29 cellular contexts compared by ENCODE assay signal in the genomic region with DNA sequence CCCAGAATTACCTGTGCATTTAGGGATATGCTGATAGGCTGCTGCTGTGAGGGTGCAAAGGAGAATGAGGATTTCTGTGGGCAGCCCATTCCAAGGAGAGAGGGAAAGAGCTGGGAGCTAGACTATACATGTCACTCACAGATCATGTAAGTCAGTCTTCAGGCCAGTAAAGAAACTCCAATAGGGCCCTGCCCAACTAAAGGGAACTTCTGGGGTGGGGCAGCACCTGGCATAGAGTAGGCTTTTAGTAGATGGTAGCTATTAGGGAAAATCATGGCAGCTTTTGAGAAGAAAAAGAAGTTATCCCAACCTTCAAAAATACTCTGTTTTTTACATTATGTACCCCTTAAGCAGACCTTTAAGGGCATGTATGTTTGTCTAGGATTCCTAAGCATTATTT.
DNase-seq lines count a peak whose midpoint lies in the region; ATAC-seq lines count a peak whose summit lies in the region.
"Had no signal": no experiment of that assay in that cellular context is flagged by ENCODE, and none has a peak within 500 bp of the region (broad histone marks: within the 10 kb centered on the region; RNA-seq: fewer than 3 reads in every experiment).

No MANE protein-coding gene starts in this region.

- H3K4me1 ChIP-seq in Karpas-422 (ENCODE audit: low read length) = peaks cover 58% of the 10 kb centered on the region
- H3K4me1 ChIP-seq: A549; BE2C; BLaER1; BLaER1 treated with 17β-estradiol and CSF1 and Interleukin-3, amounts not matched to agents 10 nM and 100 nM; Caco-2 had no signal

- H3K4me2 ChIP-seq in Karpas-422 (ENCODE audit: low read depth, low read length, poor library complexity, severe bottlenecking) = peak overlapping the region; percentile 66
- H3K4me2 ChIP-seq: A549; BLaER1; BLaER1 treated with 17β-estradiol and CSF1 and Interleukin-3, amounts not matched to agents 10 nM and 100 nM had no signal

- peaks cover 5% of the 10 kb centered on the region for H3K9me3 ChIP-seq in Karpas-422 (ENCODE audit: low read length)
- H3K9me3 ChIP-seq: A549, BE2C, Caco-2 had no signal

- peak overlapping the region; percentile 70 for H3K9ac ChIP-seq in Karpas-422 (ENCODE audit: low read length)
- H3K9ac ChIP-seq: BLaER1; BLaER1 treated with 17β-estradiol and CSF1 and Interleukin-3, amounts not matched to agents 10 nM and 100 nM had no signal

- H3K36me3 ChIP-seq in Karpas-422 (ENCODE audit: insufficient read depth, low read length) = no peaks in the 10 kb centered on the region; the same call in 1 of the 2 replicates
- H3K36me3 ChIP-seq: BE2C, BLaER1 had no signal

- no peaks in the 10 kb centered on the region for H3K9me2 ChIP-seq in Karpas-422 (replicated peaks; ENCODE audit: insufficient read depth, low read length)

- H3K27me3 ChIP-seq in Karpas-422 (ENCODE audit: low read length) = no peaks in the 10 kb centered on the region
- H3K27me3 ChIP-seq: BE2C; BLaER1; BLaER1 treated with 17β-estradiol and CSF1 and Interleukin-3, amounts not matched to agents 10 nM and 100 nM had no signal

- intact Hi-C loops in left colon (cut with DNase I, micrococcal nuclease) = no loop called here

- no peak overlapping the region for H3K4me3 ChIP-seq in Karpas-422 (ENCODE audit: low read length)
- H3K4me3 ChIP-seq: A549; BLaER1; BLaER1 treated with 17β-estradiol and CSF1 and Interleukin-3, amounts not matched to agents 10 nM and 100 nM had no signal

- peak; percentile 58 for ATAC-seq in left colon
- ATAC-seq: A549; CD8-positive, alpha-beta T cell had no signal

- H3K27ac ChIP-seq in Karpas-422 (ENCODE audit: low read length) = peak overlapping the region; percentile 100
- H3K27ac ChIP-seq: 22Rv1; A549; BLaER1; BLaER1 treated with 17β-estradiol and CSF1 and Interleukin-3, amounts not matched to agents 10 nM and 100 nM; C4-2B had no signal

- H4K20me1 ChIP-seq in Karpas-422 (ENCODE audit: insufficient read depth, low read depth, low read length) = no peaks in the 10 kb centered on the region
- H4K20me1 ChIP-seq: BLaER1 had no signal

- peak; percentile 51 for DNase-seq in Karpas-422
- DNase-seq in left colon = no peak
- no peak for DNase-seq in NCI-H69 (lab: John Stamatoyannopoulos, UW)
- DNase-seq in NCI-H2227 treated with DMSO at 0.1 percent for 48 hours (lab: John Stamatoyannopoulos, UW) = no peak
- DNase-seq: 8988T; ACHN; AML-193; BE2C; C1 segment of cervical spinal cord; Caco-2; Calu3; CD4-positive, alpha-beta memory T cell; CD4-positive, alpha-beta T cell; CD4-positive, CD25-positive, alpha-beta regulatory T cell; CD8-positive, alpha-beta memory T cell; CD8-positive, alpha-beta T cell; COR-L47; DMS 273 treated with DMSO at 0.1 percent for 48 hours; DMS153; DMS53; DMS79; DMS79 treated with DMSO at 0.1 percent for 48 hours; DND-41; EL had no signal

- no peaks in the 10 kb centered on the region for H3K79me2 ChIP-seq in Karpas-422 (ENCODE audit: low read length)

- H2AFZ ChIP-seq in Karpas-422 (ENCODE audit: low read length) = no peak overlapping the region
